Comparison of ENCODE assay signal across 8 cellular contexts in the genomic region with DNA sequence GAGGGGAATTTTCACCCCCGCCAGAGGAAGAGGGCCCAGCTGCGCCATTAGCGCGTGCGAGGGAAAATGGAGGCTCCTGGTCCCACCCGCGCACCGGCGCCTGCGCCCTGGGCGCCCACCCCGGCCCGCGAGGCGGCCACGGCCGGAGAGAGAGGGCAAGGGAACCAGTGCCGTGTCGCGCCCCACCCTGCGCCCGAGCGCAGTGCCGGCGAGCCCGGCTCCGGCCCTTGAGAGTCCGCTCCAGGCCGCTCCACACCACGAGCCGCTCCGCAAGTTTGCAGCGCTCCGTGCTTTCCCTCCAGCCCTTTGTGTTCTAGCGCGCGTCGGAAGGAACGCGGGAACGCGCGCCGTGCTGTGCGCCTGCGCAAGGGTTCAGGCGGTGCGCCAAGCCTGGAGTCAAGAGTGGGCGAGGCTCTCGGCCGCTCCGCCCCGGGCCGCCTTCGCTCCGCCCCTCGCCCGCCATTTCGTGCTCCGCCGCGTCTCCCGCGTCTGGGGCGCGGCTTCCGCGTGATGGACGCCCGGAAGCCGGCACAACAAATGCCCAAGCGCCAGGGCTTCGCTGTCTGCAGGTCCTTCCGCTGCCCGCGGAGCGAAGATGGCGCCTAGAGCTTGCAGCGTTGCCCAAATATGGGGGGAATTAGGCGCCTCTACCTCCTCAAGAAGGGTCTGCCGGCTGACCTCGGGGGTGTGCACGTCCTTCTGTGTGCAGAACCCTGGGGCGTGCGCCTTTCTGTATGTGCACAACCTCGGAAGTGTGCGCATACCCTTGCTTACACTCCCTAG. TPM values are rescaled to one million over a fixed set of nuclear protein-coding genes. Genes with fewer than 3 reads are reported as not detected.
DNase-seq lines count a peak whose midpoint lies in the region; ATAC-seq and TF ChIP-seq lines count a peak whose summit lies in the region.

No MANE protein-coding gene starts in this region.

- peak overlapping the region; percentile 71 for H3K4me3 ChIP-seq in duodenal mucosa (ENCODE audit: low read depth in 1 of 2, low read length in 2 of 2)
- H3K4me3 ChIP-seq in lower lobe of right lung = peak overlapping the region; percentile 51

- H3K4me1 ChIP-seq in duodenal mucosa (ENCODE audit: control insufficient read depth in 1 of 2, insufficient read depth in 2 of 2, low read length in 2 of 2) = peaks cover 21 to 28% of the 10 kb centered on the region in 2 donors
- H3K4me1 ChIP-seq in lower lobe of right lung = peaks cover 30% of the 10 kb centered on the region

- H3K27me3 Mint-ChIP-seq in activated CD8-positive, alpha-beta T cell treated with anti-CD3 and anti-CD28 coated beads for 36 hours = no peaks in the 10 kb centered on the region

- H3K4me1 Mint-ChIP-seq in activated CD8-positive, alpha-beta T cell treated with anti-CD3 and anti-CD28 coated beads for 36 hours (ENCODE audit: low read depth) = peaks cover 27% of the 10 kb centered on the region

- intact Hi-C loops in activated CD8-positive, alpha-beta T cell treated with anti-CD3 and anti-CD28 coated beads for 36 hours (cut with micrococcal nuclease) = no loop called here
- intact Hi-C loops in lower lobe of right lung (cut with DNase I) = loop anchor here (10.0 kb wide), 1 partner anchor 47 kb away; no protein-coding TSS in a partner anchor

- no peak for TF ChIP-seq CTCF in activated CD8-positive, alpha-beta T cell treated with anti-CD3 and anti-CD28 coated beads for 36 hours (IDR thresholded peaks at IDR 0.05)
- TF ChIP-seq CTCF in lower lobe of right lung (IDR thresholded peaks at IDR 0.05) = no peak

- POLR2A ChIA-PET in activated CD8-positive, alpha-beta T cell treated with anti-CD3 and anti-CD28 coated beads for 36 hours (lab: Charles Lee) = interaction anchor here (0.5 to 6.6 kb wide), 7 partner anchors 12 to 198 kb away, joined by 3 to 46 read pairs (median 6); partner anchors contain the start of gene NCL

- H3K27ac ChIP-seq in duodenal mucosa (ENCODE audit: low read depth, low read length) (peak overlapping the region; percentile 86), lower lobe of right lung (peak overlapping the region; percentile 96)

- peaks cover 4% of the 10 kb centered on the region for H3K9me3 Mint-ChIP-seq in activated CD8-positive, alpha-beta T cell treated with anti-CD3 and anti-CD28 coated beads for 36 hours

- DNase-seq in NCI-H446 treated with DMSO at 0.1 percent for 48 hours (lab: John Stamatoyannopoulos, UW) = peak; percentile 7
- no peak for DNase-seq in NCI-H446 (lab: John Stamatoyannopoulos, UW)
- peak; percentile 80 for DNase-seq in NCI-H2196 treated with DMSO at 0.1 percent for 48 hours (lab: John Stamatoyannopoulos, UW; ENCODE audit: unreplicated experiment)
- peak; percentile 96 for DNase-seq in activated CD8-positive, alpha-beta T cell treated with anti-CD3 and anti-CD28 coated beads for 36 hours
- peak; percentile 97 for DNase-seq in lower lobe of right lung
- DNase-seq in stimulated activated CD4-positive, alpha-beta T cell treated with anti-CD3 and anti-CD28 coated beads, Interleukin-4, amount 100 ng/mL, for 48 hours (ENCODE audit: low read depth in 2 of 2) = peak; percentile 92

- peak overlapping the region; percentile 50 to 73 for H3K9ac ChIP-seq in duodenal mucosa (ENCODE audit: low read depth in 1 of 2, low read length in 2 of 2)

- peak overlapping the region; percentile 70 for H3K4me3 Mint-ChIP-seq in activated CD8-positive, alpha-beta T cell treated with anti-CD3 and anti-CD28 coated beads for 36 hours

- peak; percentile 87 for ATAC-seq in HG02970 (IDR thresholded peaks at IDR 0.05; ENCODE audit: low FRiP score, unreplicated experiment)
- peak; percentile 93 for ATAC-seq in activated CD8-positive, alpha-beta T cell treated with anti-CD3 and anti-CD28 coated beads for 36 hours
- peak; percentile 85 to 93 for ATAC-seq in lower lobe of right lung

- peaks cover 5% of the 10 kb centered on the region for H3K36me3 Mint-ChIP-seq in activated CD8-positive, alpha-beta T cell treated with anti-CD3 and anti-CD28 coated beads for 36 hours (ENCODE audit: low read depth)

- peak overlapping the region; percentile 95 for H3K27ac Mint-ChIP-seq in activated CD8-positive, alpha-beta T cell treated with anti-CD3 and anti-CD28 coated beads for 36 hours

- H3K27me3 ChIP-seq in duodenal mucosa (ENCODE audit: control insufficient read depth in 1 of 2, insufficient read depth in 2 of 2, low read length in 2 of 2) (no peaks in the 10 kb centered on the region), lower lobe of right lung (ENCODE audit: low read depth) (no peaks in the 10 kb centered on the region)

- H3K9me3 ChIP-seq in duodenal mucosa (ENCODE audit: control insufficient read depth in 1 of 2, low read length in 2 of 2) (no peaks in the 10 kb centered on the region), lower lobe of right lung (no peaks in the 10 kb centered on the region)

- CTCF ChIA-PET in activated CD8-positive, alpha-beta T cell treated with anti-CD3 and anti-CD28 coated beads for 36 hours (lab: Charles Lee) = interaction anchor here (1.5 to 9.6 kb wide), 5 partner anchors 10 to 50 kb away, joined by 3 to 83 read pairs (median 6); partner anchors contain the start of gene PTMA

- H3K36me3 ChIP-seq in duodenal mucosa (ENCODE audit: control insufficient read depth in 1 of 2, insufficient read depth in 2 of 2, low read length in 2 of 2) (no peaks in the 10 kb centered on the region), lower lobe of right lung (no peaks in the 10 kb centered on the region)

RNA-seq across cellular contexts. Expression of gene PTMA, which starts 46.1 kb away (rescaled TPM):
- total RNA-seq in activated CD8-positive, alpha-beta T cell treated with anti-CD3 and anti-CD28 coated beads for 36 hours = 1,000 to 10,000 TPM; 2,463 to 2,468 TPM
- total RNA-seq in lower lobe of right lung = 729 TPM

Comparison
In these comparisons a context has a peak if more than half of its experiments do, and no peak if none do; other contexts are left out.
1. DNase-seq: peak in NCI-H446 treated with DMSO at 0.1 percent for 48 hours (single experiment), NCI-H2196 treated with DMSO at 0.1 percent for 48 hours (single experiment), activated CD8-positive, alpha-beta T cell treated with anti-CD3 and anti-CD28 coated beads for 36 hours (single experiment), lower lobe of right lung (single experiment) and stimulated activated CD4-positive, alpha-beta T cell treated with anti-CD3 and anti-CD28 coated beads, Interleukin-4, amount 100 ng/mL, for 48 hours (2 of 2); none in NCI-H446 (0 of 2).
2. Peak in every context shown above with its lines, with median percentiles within 50 percentile points of each other: ATAC-seq.